In genomic region chr21:42991992-42992740, GRCh38 we compare ENCODE assay signal across 10 cellular contexts. TPM values are rescaled to one million over a fixed set of nuclear protein-coding genes. Genes with fewer than 3 reads are reported as not detected.
DNase-seq lines count a peak whose midpoint lies in the region; ATAC-seq, FAIRE-seq and TF ChIP-seq lines count a peak whose summit lies in the region.
"Had no signal": no experiment of that assay in that cellular context is flagged by ENCODE, and none has a peak within 500 bp of the region (broad histone marks: within the 10 kb centered on the region; RNA-seq: fewer than 3 reads in every experiment).

No MANE protein-coding gene starts in this region.

- no peaks in the 10 kb centered on the region for H3K27me3 Mint-ChIP-seq in activated CD8-positive, alpha-beta T cell treated with anti-CD3 and anti-CD28 coated beads, Interleukin-2, amount 10 ng/mL, durations not matched to agents 7 days and 5 days (ENCODE audit: low read depth)
- H3K27me3 Mint-ChIP-seq: activated naive CD8-positive, alpha-beta T cell had no signal

- no peak for TF ChIP-seq EP300 in Ishikawa (IDR thresholded peaks at IDR 0.05; ENCODE audit: borderline replicate concordance)

- CTCF ChIA-PET in activated CD8-positive, alpha-beta T cell treated with anti-CD3 and anti-CD28 coated beads, Interleukin-2, amount 10 ng/mL, durations not matched to agents 7 days and 5 days (lab: Charles Lee), result interaction anchor here (1.2 kb wide), 1 partner anchor 18 kb away, joined by 4 read pairs; the partner anchor contains the start of gene PKNOX1

- no peak for ATAC-seq in left colon
- ATAC-seq in activated CD8-positive, alpha-beta T cell treated with anti-CD3 and anti-CD28 coated beads, Interleukin-2, amount 10 ng/mL, durations not matched to agents 7 days and 5 days, result no peak
- no peak for ATAC-seq in GM19035 (IDR thresholded peaks at IDR 0.05; ENCODE audit: unreplicated experiment)

- no peak overlapping the region for H3K4me3 Mint-ChIP-seq in activated CD8-positive, alpha-beta T cell treated with anti-CD3 and anti-CD28 coated beads, Interleukin-2, amount 10 ng/mL, durations not matched to agents 7 days and 5 days
- H3K4me3 Mint-ChIP-seq: activated naive CD8-positive, alpha-beta T cell had no signal

- no peak for TF ChIP-seq RAD21 in Ishikawa (IDR thresholded peaks at IDR 0.05; ENCODE audit: low read depth)

- POLR2A ChIA-PET in activated CD8-positive, alpha-beta T cell treated with anti-CD3 and anti-CD28 coated beads, Interleukin-2, amount 10 ng/mL, durations not matched to agents 7 days and 5 days (lab: Charles Lee), result interaction anchor here (0.6 to 0.7 kb wide), 2 partner anchors 8 to 11 kb away, joined by 3 read pairs; no protein-coding TSS in a partner anchor

- peaks cover 1% of the 10 kb centered on the region for H3K36me3 ChIP-seq in bronchial epithelial cell (ENCODE audit: control insufficient read depth, insufficient read depth, low read length)
- H3K36me3 ChIP-seq in tibial artery, result no peaks in the 10 kb centered on the region

- peaks cover 22% of the 10 kb centered on the region for H3K4me1 Mint-ChIP-seq in activated CD8-positive, alpha-beta T cell treated with anti-CD3 and anti-CD28 coated beads, Interleukin-2, amount 10 ng/mL, durations not matched to agents 7 days and 5 days (ENCODE audit: low read depth)

- no peaks in the 10 kb centered on the region for H3K9me3 Mint-ChIP-seq in activated CD8-positive, alpha-beta T cell treated with anti-CD3 and anti-CD28 coated beads, Interleukin-2, amount 10 ng/mL, durations not matched to agents 7 days and 5 days (ENCODE audit: insufficient read depth)

- H3K27me3 ChIP-seq in bronchial epithelial cell (ENCODE audit: control insufficient read depth, insufficient read depth, low read length), result no peaks in the 10 kb centered on the region
- no peaks in the 10 kb centered on the region for H3K27me3 ChIP-seq in tibial artery

- no peak overlapping the region for H3K27ac Mint-ChIP-seq in activated CD8-positive, alpha-beta T cell treated with anti-CD3 and anti-CD28 coated beads, Interleukin-2, amount 10 ng/mL, durations not matched to agents 7 days and 5 days
- H3K27ac Mint-ChIP-seq: activated naive CD8-positive, alpha-beta T cell had no signal

- FAIRE-seq in bronchial epithelial cell (lab: Jason Lieb, UNC), result no peak

- intact Hi-C loops in left colon (cut with DNase I, micrococcal nuclease) (no loop called here), tibial artery (cut with DNase I; ENCODE audit: low total_unique reads) (no loop called here)

- DNase-seq in bronchial epithelial cell (ENCODE audit: low read depth) (peak; percentile 27), left colon (peak; percentile 38 to 66), tibial artery (peak; percentile 29 to 41), NCI-H1092 treated with DMSO at 0.1 percent for 48 hours (lab: John Stamatoyannopoulos, UW) (no peak), NCI-H1105 treated with DMSO at 0.1 percent for 48 hours (lab: John Stamatoyannopoulos, UW) (no peak)
- no peak for DNase-seq in activated CD8-positive, alpha-beta T cell treated with anti-CD3 and anti-CD28 coated beads, Interleukin-2, amount 10 ng/mL, durations not matched to agents 7 days and 5 days

- H3K4me1 ChIP-seq in tibial artery, result peaks cover 0 to 17% (median 2%) of the 10 kb centered on the region in 4 donors

- no peak overlapping the region for H3K27ac ChIP-seq in tibial artery

- H3K4me3 ChIP-seq in bronchial epithelial cell (ENCODE audit: low read depth, low read length), result no peak overlapping the region
- H3K4me3 ChIP-seq in tibial artery, result no peak overlapping the region
- H3K4me3 ChIP-seq: skin epidermis had no signal

- peaks cover 3% of the 10 kb centered on the region for H3K36me3 Mint-ChIP-seq in activated CD8-positive, alpha-beta T cell treated with anti-CD3 and anti-CD28 coated beads, Interleukin-2, amount 10 ng/mL, durations not matched to agents 7 days and 5 days (ENCODE audit: low read depth)
- H3K36me3 Mint-ChIP-seq: activated naive CD8-positive, alpha-beta T cell had no signal

- TF ChIP-seq CTCF in bronchial epithelial cell (IDR thresholded peaks at IDR 0.05; ENCODE audit: insufficient read depth, low read length, severe bottlenecking) (no peak), tibial artery (IDR thresholded peaks at IDR 0.05) (no peak)

- H3K9me3 ChIP-seq in tibial artery, result no peaks in the 10 kb centered on the region

TF ChIP-seq in Ishikawa, 13 proteins besides CTCF, POLR2A, EP300 and RAD21:
- TF ChIP-seq TAF1 (IDR thresholded peaks at IDR 0.05; ENCODE audit: low read depth), result no peak
- 0 out of 2 replicates have a peak, but pooled peaks have one; percentile 30 for TF ChIP-seq MAX (IDR thresholded peaks at IDR 0.05)
- TF ChIP-seq TEAD4 (IDR thresholded peaks at IDR 0.05), result peak; percentile 44
- TF ChIP-seq CEBPB (IDR thresholded peaks at IDR 0.05), result no peak
- no peak for TF ChIP-seq TCF12 (IDR thresholded peaks at IDR 0.05; ENCODE audit: low read depth)
- TF ChIP-seq YY1 (IDR thresholded peaks at IDR 0.05; ENCODE audit: low read depth), result no peak

RNA-seq across cellular contexts. Expression of gene PKNOX1, which starts 17.8 kb away (rescaled TPM):
- 7.9 and 9.1 TPM in 2 replicates for total RNA-seq in bronchial epithelial cell
- total RNA-seq in left colon, result 10 to 100 TPM; 12.4 to 15.3 TPM
- 10 to 100 TPM; 23.9 to 25.3 TPM for total RNA-seq in activated CD8-positive, alpha-beta T cell treated with anti-CD3 and anti-CD28 coated beads, Interleukin-2, amount 10 ng/mL, durations not matched to agents 7 days and 5 days

Comparison
In these comparisons a context has a peak if more than half of its experiments do, and no peak if none do; other contexts are left out.
1. DNase-seq: peak in bronchial epithelial cell (single experiment), left colon (2 of 2) and tibial artery (2 of 2); none in NCI-H1092 treated with DMSO at 0.1 percent for 48 hours (single experiment), NCI-H1105 treated with DMSO at 0.1 percent for 48 hours (single experiment) and activated CD8-positive, alpha-beta T cell treated with anti-CD3 and anti-CD28 coated beads, Interleukin-2, amount 10 ng/mL, durations not matched to agents 7 days and 5 days (single experiment).